Comparison of ENCODE assay signal across 1 cellular context in genomic region chr1:155226910-155227260, GRCh38.
A peak's percentile ranks its signal among the peaks of the same experiment; 100 is the strongest.
TF ChIP-seq lines count a peak whose summit lies in the region.

No MANE protein-coding gene starts in this region.

TF ChIP-seq in HepG2, 621 proteins besides CTCF, POLR2A, EP300 and RAD21 (continues in another document):
- TF ChIP-seq MAX (IDR thresholded peaks at IDR 0.05) (peak; percentile 91), ZFX (CRISPR knock-in tag; IDR thresholded peaks at IDR 0.05; ENCODE audit: low read depth) (0 out of 2 replicates have a peak, but pooled peaks have one; percentile 21), ZNF274 (CRISPR knock-in tag; IDR thresholded peaks at IDR 0.05) (0 out of 2 replicates have a peak, but pooled peaks have one; percentile 43), ZNF24 (IDR thresholded peaks at IDR 0.05) (peak; percentile 78; the same call in 1 of the 2 replicates), MYPOP (CRISPR knock-in tag; IDR thresholded peaks at IDR 0.05) (peak; percentile 50; the same call in 1 of the 2 replicates), SOX6 (IDR thresholded peaks at IDR 0.05) (no peak), SOX6 (CRISPR knock-in tag; IDR thresholded peaks at IDR 0.05) (peak; percentile 32; the same call in 1 of the 2 replicates), MLLT10 (CRISPR knock-in tag; IDR thresholded peaks at IDR 0.05) (no peak), NR0B2 (CRISPR knock-in tag; IDR thresholded peaks at IDR 0.05) (peak; percentile 49; the same call in 1 of the 2 replicates), ZNF687 (CRISPR knock-in tag; IDR thresholded peaks at IDR 0.05) (peak; percentile 92), RNF2 (conservative IDR thresholded peaks at IDR 0.05; ENCODE audit: low read depth) (0 out of 2 replicates have a peak, but pooled peaks have one; percentile 70), SAP130 (CRISPR knock-in tag; IDR thresholded peaks at IDR 0.05; ENCODE audit: low read depth) (peak; percentile 65; the same call in 1 of the 2 replicates), PAX8 (CRISPR knock-in tag; IDR thresholded peaks at IDR 0.05; ENCODE audit: borderline replicate concordance) (peak; percentile 8; the same call in 1 of the 2 replicates), ZZZ3 (CRISPR knock-in tag; IDR thresholded peaks at IDR 0.05; ENCODE audit: borderline replicate concordance) (0 out of 2 replicates have a peak, but pooled peaks have one; percentile 22), CREM (IDR thresholded peaks at IDR 0.05) (0 out of 2 replicates have a peak, but pooled peaks have one; percentile 6), CREM (CRISPR knock-in tag; IDR thresholded peaks at IDR 0.05) (no peak), ZNF33A (CRISPR knock-in tag; IDR thresholded peaks at IDR 0.05; ENCODE audit: borderline replicate concordance) (0 out of 2 replicates have a peak, but pooled peaks have one; percentile 13), MXD4 (CRISPR knock-in tag; IDR thresholded peaks at IDR 0.05) (0 out of 2 replicates have a peak, but pooled peaks have one; percentile 1), CHCHD3 (CRISPR knock-in tag; IDR thresholded peaks at IDR 0.05) (0 out of 2 replicates have a peak, but pooled peaks have one; percentile 28), ATF5 (CRISPR knock-in tag; IDR thresholded peaks at IDR 0.05; ENCODE audit: low read depth) (peak; percentile 59; the same call in 1 of the 2 replicates), HCFC1 (IDR thresholded peaks at IDR 0.05; ENCODE audit: low read depth, low read length) (no peak), BORCS8-MEF2B (CRISPR knock-in tag; IDR thresholded peaks at IDR 0.05) (peak; percentile 53; the same call in 1 of the 2 replicates), IRF1 (CRISPR knock-in tag; IDR thresholded peaks at IDR 0.05; ENCODE audit: low read depth) (peak; percentile 65; the same call in 1 of the 2 replicates)
- TF ChIP-seq, protein P1, sequence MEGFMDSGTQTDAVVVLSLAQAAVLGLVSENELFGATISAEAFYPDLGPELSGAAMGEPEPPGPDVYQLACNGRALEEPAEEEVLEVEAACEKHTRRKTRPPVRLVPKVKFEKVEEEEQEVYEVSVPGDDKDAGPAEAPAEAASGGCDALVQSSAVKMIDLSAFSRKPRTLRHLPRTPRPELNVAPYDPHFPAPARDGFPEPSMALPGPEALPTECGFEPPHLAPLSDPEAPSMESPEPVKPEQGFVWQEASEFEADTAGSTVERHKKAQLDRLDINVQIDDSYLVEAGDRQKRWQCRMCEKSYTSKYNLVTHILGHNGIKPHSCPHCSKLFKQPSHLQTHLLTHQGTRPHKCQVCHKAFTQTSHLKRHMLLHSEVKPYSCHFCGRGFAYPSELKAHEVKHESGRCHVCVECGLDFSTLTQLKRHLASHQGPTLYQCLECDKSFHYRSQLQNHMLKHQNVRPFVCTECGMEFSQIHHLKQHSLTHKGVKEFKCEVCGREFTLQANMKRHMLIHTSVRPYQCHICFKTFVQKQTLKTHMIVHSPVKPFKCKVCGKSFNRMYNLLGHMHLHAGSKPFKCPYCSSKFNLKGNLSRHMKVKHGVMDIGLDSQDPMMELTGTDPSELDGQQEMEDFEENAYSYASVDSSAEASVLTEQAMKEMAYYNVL (CRISPR knock-in tag; IDR thresholded peaks at IDR 0.05; ENCODE audit: borderline replicate concordance) = 0 out of 2 replicates have a peak, but pooled peaks have one; percentile 35
- TF ChIP-seq, protein P2, sequence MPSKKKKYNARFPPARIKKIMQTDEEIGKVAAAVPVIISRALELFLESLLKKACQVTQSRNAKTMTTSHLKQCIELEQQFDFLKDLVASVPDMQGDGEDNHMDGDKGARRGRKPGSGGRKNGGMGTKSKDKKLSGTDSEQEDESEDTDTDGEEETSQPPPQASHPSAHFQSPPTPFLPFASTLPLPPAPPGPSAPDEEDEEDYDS (CRISPR knock-in tag; IDR thresholded peaks at IDR 0.05) = no peak
- TF ChIP-seq, protein P3, sequence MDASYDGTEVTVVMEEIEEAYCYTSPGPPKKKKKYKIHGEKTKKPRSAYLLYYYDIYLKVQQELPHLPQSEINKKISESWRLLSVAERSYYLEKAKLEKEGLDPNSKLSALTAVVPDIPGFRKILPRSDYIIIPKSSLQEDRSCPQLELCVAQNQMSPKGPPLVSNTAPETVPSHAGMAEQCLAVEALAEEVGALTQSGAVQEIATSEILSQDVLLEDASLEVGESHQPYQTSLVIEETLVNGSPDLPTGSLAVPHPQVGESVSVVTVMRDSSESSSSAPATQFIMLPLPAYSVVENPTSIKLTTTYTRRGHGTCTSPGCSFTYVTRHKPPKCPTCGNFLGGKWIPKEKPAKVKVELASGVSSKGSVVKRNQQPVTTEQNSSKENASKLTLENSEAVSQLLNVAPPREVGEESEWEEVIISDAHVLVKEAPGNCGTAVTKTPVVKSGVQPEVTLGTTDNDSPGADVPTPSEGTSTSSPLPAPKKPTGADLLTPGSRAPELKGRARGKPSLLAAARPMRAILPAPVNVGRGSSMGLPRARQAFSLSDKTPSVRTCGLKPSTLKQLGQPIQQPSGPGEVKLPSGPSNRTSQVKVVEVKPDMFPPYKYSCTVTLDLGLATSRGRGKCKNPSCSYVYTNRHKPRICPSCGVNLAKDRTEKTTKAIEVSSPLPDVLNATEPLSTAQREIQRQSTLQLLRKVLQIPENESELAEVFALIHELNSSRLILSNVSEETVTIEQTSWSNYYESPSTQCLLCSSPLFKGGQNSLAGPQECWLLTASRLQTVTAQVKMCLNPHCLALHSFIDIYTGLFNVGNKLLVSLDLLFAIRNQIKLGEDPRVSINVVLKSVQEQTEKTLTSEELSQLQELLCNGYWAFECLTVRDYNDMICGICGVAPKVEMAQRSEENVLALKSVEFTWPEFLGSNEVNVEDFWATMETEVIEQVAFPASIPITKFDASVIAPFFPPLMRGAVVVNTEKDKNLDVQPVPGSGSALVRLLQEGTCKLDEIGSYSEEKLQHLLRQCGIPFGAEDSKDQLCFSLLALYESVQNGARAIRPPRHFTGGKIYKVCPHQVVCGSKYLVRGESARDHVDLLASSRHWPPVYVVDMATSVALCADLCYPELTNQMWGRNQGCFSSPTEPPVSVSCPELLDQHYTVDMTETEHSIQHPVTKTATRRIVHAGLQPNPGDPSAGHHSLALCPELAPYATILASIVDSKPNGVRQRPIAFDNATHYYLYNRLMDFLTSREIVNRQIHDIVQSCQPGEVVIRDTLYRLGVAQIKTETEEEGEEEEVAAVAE (CRISPR knock-in tag; IDR thresholded peaks at IDR 0.05; ENCODE audit: borderline replicate concordance) = 0 out of 2 replicates have a peak, but pooled peaks have one; percentile 2
- TF ChIP-seq, protein P4, sequence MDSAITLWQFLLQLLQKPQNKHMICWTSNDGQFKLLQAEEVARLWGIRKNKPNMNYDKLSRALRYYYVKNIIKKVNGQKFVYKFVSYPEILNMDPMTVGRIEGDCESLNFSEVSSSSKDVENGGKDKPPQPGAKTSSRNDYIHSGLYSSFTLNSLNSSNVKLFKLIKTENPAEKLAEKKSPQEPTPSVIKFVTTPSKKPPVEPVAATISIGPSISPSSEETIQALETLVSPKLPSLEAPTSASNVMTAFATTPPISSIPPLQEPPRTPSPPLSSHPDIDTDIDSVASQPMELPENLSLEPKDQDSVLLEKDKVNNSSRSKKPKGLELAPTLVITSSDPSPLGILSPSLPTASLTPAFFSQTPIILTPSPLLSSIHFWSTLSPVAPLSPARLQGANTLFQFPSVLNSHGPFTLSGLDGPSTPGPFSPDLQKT (CRISPR knock-in tag; IDR thresholded peaks at IDR 0.05; ENCODE audit: borderline replicate concordance) = no peak
- TF ChIP-seq, protein P5, sequence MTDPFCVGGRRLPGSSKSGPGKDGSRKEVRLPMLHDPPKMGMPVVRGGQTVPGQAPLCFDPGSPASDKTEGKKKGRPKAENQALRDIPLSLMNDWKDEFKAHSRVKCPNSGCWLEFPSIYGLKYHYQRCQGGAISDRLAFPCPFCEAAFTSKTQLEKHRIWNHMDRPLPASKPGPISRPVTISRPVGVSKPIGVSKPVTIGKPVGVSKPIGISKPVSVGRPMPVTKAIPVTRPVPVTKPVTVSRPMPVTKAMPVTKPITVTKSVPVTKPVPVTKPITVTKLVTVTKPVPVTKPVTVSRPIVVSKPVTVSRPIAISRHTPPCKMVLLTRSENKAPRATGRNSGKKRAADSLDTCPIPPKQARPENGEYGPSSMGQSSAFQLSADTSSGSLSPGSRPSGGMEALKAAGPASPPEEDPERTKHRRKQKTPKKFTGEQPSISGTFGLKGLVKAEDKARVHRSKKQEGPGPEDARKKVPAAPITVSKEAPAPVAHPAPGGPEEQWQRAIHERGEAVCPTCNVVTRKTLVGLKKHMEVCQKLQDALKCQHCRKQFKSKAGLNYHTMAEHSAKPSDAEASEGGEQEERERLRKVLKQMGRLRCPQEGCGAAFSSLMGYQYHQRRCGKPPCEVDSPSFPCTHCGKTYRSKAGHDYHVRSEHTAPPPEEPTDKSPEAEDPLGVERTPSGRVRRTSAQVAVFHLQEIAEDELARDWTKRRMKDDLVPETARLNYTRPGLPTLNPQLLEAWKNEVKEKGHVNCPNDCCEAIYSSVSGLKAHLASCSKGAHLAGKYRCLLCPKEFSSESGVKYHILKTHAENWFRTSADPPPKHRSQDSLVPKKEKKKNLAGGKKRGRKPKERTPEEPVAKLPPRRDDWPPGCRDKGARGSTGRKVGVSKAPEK (CRISPR knock-in tag; IDR thresholded peaks at IDR 0.05; ENCODE audit: borderline replicate concordance) = no peak
- TF ChIP-seq, protein P6, sequence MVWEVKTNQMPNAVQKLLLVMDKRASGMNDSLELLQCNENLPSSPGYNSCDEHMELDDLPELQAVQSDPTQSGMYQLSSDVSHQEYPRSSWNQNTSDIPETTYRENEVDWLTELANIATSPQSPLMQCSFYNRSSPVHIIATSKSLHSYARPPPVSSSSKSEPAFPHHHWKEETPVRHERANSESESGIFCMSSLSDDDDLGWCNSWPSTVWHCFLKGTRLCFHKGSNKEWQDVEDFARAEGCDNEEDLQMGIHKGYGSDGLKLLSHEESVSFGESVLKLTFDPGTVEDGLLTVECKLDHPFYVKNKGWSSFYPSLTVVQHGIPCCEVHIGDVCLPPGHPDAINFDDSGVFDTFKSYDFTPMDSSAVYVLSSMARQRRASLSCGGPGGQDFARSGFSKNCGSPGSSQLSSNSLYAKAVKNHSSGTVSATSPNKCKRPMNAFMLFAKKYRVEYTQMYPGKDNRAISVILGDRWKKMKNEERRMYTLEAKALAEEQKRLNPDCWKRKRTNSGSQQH (CRISPR knock-in tag; IDR thresholded peaks at IDR 0.05; ENCODE audit: low read depth) = peak; percentile 46; the same call in 1 of the 2 replicates
- TF ChIP-seq, protein P7, sequence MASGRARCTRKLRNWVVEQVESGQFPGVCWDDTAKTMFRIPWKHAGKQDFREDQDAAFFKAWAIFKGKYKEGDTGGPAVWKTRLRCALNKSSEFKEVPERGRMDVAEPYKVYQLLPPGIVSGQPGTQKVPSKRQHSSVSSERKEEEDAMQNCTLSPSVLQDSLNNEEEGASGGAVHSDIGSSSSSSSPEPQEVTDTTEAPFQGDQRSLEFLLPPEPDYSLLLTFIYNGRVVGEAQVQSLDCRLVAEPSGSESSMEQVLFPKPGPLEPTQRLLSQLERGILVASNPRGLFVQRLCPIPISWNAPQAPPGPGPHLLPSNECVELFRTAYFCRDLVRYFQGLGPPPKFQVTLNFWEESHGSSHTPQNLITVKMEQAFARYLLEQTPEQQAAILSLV (CRISPR knock-in tag; IDR thresholded peaks at IDR 0.05; ENCODE audit: borderline replicate concordance) = 0 out of 2 replicates have a peak, but pooled peaks have one; percentile 53
